In the genomic region with DNA sequence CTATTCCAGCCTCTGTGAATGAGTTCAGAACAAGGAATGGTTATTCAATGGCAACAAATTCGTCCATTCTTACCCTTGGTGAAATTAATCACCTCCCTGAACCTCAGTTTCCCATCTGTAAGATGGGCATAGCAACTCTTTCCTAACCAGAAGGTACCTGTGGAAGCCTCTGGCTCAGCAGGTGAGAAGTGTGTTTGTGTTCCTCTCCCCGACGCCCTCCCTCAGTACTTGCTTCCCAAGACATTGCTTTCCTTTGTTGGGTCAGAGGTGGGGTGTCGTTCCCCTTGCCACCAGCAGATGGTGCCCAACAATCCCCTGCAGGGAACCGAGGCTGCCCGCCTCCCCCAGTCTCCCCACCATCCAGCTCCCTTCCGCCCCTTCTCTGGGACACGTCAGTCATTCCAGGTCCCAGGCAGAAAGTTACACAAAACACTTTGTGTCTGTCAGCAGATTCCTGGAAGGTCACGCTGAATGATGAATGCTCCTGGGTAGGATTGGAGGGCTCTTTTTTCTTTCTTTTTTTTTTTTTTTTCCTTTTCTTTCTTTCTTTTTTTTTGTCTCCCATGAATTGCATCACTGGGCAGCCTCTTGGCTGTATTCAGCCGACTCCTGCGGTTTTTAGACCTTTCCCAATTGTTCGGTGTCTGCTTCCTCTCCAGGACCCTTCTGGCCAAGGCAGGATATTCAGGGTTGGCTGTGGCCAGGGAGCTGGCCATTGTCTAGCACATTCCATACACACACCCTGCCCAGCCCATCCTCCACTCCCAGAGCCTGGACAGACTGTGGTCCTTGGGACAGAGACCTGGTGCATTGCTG, we compare ENCODE assay signal across 8 cellular contexts.
DNase-seq lines count a peak whose midpoint lies in the region; ATAC-seq and TF ChIP-seq lines count a peak whose summit lies in the region.

No MANE protein-coding gene starts in this region.

- POLR2A ChIA-PET in HEK293 (lab: Yijun Ruan, JAX) = no interaction called here

- no peaks in the 10 kb centered on the region for H3K27me3 ChIP-seq in right lobe of liver

- TF ChIP-seq POLR2A in right lobe of liver (IDR thresholded peaks at IDR 0.05) = no peak

- TF ChIP-seq CTCF in HEK293 (tag by site-specific recombination; IDR thresholded peaks at IDR 0.05) (peak; percentile 80), coronary artery (IDR thresholded peaks at IDR 0.05) (peak; percentile 94), right lobe of liver (IDR thresholded peaks at IDR 0.05) (peak; percentile 90 to 98 (median 94))

- DNase-seq in GM04503 (ENCODE audit: low read depth) (peak; percentile 59), NCI-H1930 (lab: John Stamatoyannopoulos, UW) (peak; percentile 22 to 39), coronary artery (ENCODE audit: low spot score) (peak; percentile 92), right lobe of liver (peak; percentile 74 to 81 (median 81)), mesenteric fat pad (ENCODE audit: low spot score) (no peak)
- peak; percentile 77 for DNase-seq in activated CD4-positive, alpha-beta T cell treated with anti-CD3 and anti-CD28 coated beads for 48 hours
- DNase-seq in stimulated activated CD4-positive, alpha-beta T cell treated with anti-CD3 and anti-CD28 coated beads, TNF-alpha, amount 100 ng/mL, for 4 hours (ENCODE audit: low read depth in 3 of 3) = peak; percentile 47 to 59 (median 54)

- no peaks in the 10 kb centered on the region for H3K4me1 ChIP-seq in HEK293 (ENCODE audit: control insufficient read depth, insufficient read depth, low read length)
- H3K4me1 ChIP-seq in right lobe of liver = no peaks in the 10 kb centered on the region

- 15% methylated on average over 11 of the region's 12 CpGs for WGBS in right lobe of liver (ENCODE audit: insufficient coverage, low coverage, low lambda C conversion rate, missing lambda C conversion rate)

- peak; percentile 96 to 99 (median 98) for ATAC-seq in right lobe of liver

- intact Hi-C loops in right lobe of liver (cut with DNase I) = no loop called here

- CTCF ChIA-PET in HEK293 (lab: Yijun Ruan, JAX) = interaction anchor here (0.6 to 2.2 kb wide), 9 partner anchors 9 to 1068 kb away, joined by 3 to 15 read pairs (median 3); no protein-coding TSS in a partner anchor

- no peaks in the 10 kb centered on the region for H3K36me3 ChIP-seq in HEK293 (ENCODE audit: control insufficient read depth in 2 of 2, insufficient read depth in 1 of 2, low read length in 2 of 2)
- no peaks in the 10 kb centered on the region for H3K36me3 ChIP-seq in right lobe of liver

- no peaks in the 10 kb centered on the region for H3K9me3 ChIP-seq in HEK293 (ENCODE audit: control insufficient read depth, insufficient read depth, low read depth, low read length)
- H3K9me3 ChIP-seq in right lobe of liver = no peaks in the 10 kb centered on the region

- H3K4me3 ChIP-seq in HEK293 (ENCODE audit: low read depth, low read length) = no peak overlapping the region
- peak overlapping the region; percentile 39 for H3K4me3 ChIP-seq in coronary artery
- no peak overlapping the region for H3K4me3 ChIP-seq in right lobe of liver

- H3K27ac ChIP-seq in HEK293 (ENCODE audit: extremely low read depth, low read depth, low read length) = no peak overlapping the region
- H3K27ac ChIP-seq in coronary artery = peak overlapping the region in 1 of 2 donors; percentile 58
- no peak overlapping the region for H3K27ac ChIP-seq in right lobe of liver

TF ChIP-seq in HEK293, 187 proteins besides CTCF, POLR2A, EP300 and RAD21 (continues in another document):
- TF ChIP-seq ZNF140 (tag by site-specific recombination; IDR thresholded peaks at IDR 0.05) (no peak), ZSCAN4 (tag by site-specific recombination; IDR thresholded peaks at IDR 0.05) (no peak), ZNF48 (tag by site-specific recombination; IDR thresholded peaks at IDR 0.05) (no peak), IKZF3 (tag by site-specific recombination; IDR thresholded peaks at IDR 0.05) (no peak; the same call in 1 of the 2 replicates), ZNF292 (tag by site-specific recombination; IDR thresholded peaks at IDR 0.05; ENCODE audit: borderline replicate concordance, low read depth) (no peak), ZNF221 (tag by site-specific recombination; IDR thresholded peaks at IDR 0.05; ENCODE audit: borderline replicate concordance) (no peak), ZNF677 (tag by site-specific recombination; IDR thresholded peaks at IDR 0.05) (no peak), ZBTB26 (tag by site-specific recombination; optimal IDR thresholded peaks at IDR 0.05) (no peak), ZNF670 (tag by site-specific recombination; IDR thresholded peaks at IDR 0.05; ENCODE audit: low read depth) (no peak), ZNF561 (tag by site-specific recombination; IDR thresholded peaks at IDR 0.05; ENCODE audit: borderline replicate concordance) (no peak), ZNF341 (tag by site-specific recombination; IDR thresholded peaks at IDR 0.05; ENCODE audit: low read depth) (no peak), ZNF366 (tag by site-specific recombination; conservative IDR thresholded peaks at IDR 0.05) (peak; percentile 38; the same call in 1 of the 2 replicates), FEZF1 (tag by site-specific recombination; IDR thresholded peaks at IDR 0.05) (no peak), ZNF335 (tag by site-specific recombination; conservative IDR thresholded peaks at IDR 0.05) (peak; percentile 71), ZSCAN30 (tag by site-specific recombination; IDR thresholded peaks at IDR 0.05) (no peak), ZBTB17 (tag by site-specific recombination; IDR thresholded peaks at IDR 0.05) (peak; percentile 65), ZNF223 (tag by site-specific recombination; IDR thresholded peaks at IDR 0.05) (no peak), HOXC10 (CRISPR knock-in tag; IDR thresholded peaks at IDR 0.05) (no peak), SP2 (tag by site-specific recombination; IDR thresholded peaks at IDR 0.05) (peak; percentile 43), ZNF274 (IDR thresholded peaks at IDR 0.05; ENCODE audit: low read length) (no peak), ZNF274 (tag by site-specific recombination; IDR thresholded peaks at IDR 0.05; ENCODE audit: borderline replicate concordance) (no peak), ZNF626 (tag by site-specific recombination; IDR thresholded peaks at IDR 0.05) (no peak), SP7 (tag by site-specific recombination; IDR thresholded peaks at IDR 0.05) (peak; percentile 69), ZNF211 (tag by site-specific recombination; IDR thresholded peaks at IDR 0.05; ENCODE audit: low read depth) (no peak), ZNF311 (tag by site-specific recombination; IDR thresholded peaks at IDR 0.05; ENCODE audit: borderline replicate concordance) (no peak), ZNF791 (tag by site-specific recombination; IDR thresholded peaks at IDR 0.05) (no peak), ZNF664 (tag by site-specific recombination; IDR thresholded peaks at IDR 0.05) (no peak), KLF10 (tag by site-specific recombination; IDR thresholded peaks at IDR 0.05) (no peak), ZSCAN23 (tag by site-specific recombination; IDR thresholded peaks at IDR 0.05) (no peak)
- TF ChIP-seq, protein P1, sequence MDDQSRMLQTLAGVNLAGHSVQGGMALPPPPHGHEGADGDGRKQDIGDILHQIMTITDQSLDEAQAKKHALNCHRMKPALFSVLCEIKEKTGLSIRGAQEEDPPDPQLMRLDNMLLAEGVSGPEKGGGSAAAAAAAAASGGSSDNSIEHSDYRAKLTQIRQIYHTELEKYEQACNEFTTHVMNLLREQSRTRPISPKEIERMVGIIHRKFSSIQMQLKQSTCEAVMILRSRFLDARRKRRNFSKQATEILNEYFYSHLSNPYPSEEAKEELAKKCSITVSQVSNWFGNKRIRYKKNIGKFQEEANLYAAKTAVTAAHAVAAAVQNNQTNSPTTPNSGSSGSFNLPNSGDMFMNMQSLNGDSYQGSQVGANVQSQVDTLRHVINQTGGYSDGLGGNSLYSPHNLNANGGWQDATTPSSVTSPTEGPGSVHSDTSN (CRISPR knock-in tag; IDR thresholded peaks at IDR 0.05) = no peak; the same call in 1 of the 2 replicates
- TF ChIP-seq, protein P2, sequence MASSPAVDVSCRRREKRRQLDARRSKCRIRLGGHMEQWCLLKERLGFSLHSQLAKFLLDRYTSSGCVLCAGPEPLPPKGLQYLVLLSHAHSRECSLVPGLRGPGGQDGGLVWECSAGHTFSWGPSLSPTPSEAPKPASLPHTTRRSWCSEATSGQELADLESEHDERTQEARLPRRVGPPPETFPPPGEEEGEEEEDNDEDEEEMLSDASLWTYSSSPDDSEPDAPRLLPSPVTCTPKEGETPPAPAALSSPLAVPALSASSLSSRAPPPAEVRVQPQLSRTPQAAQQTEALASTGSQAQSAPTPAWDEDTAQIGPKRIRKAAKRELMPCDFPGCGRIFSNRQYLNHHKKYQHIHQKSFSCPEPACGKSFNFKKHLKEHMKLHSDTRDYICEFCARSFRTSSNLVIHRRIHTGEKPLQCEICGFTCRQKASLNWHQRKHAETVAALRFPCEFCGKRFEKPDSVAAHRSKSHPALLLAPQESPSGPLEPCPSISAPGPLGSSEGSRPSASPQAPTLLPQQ (tag by site-specific recombination; IDR thresholded peaks at IDR 0.05) = 0 out of 2 replicates have a peak, but pooled peaks have one; percentile 22
